Comparison of ENCODE assay signal across 25 cellular contexts in the genomic region with DNA sequence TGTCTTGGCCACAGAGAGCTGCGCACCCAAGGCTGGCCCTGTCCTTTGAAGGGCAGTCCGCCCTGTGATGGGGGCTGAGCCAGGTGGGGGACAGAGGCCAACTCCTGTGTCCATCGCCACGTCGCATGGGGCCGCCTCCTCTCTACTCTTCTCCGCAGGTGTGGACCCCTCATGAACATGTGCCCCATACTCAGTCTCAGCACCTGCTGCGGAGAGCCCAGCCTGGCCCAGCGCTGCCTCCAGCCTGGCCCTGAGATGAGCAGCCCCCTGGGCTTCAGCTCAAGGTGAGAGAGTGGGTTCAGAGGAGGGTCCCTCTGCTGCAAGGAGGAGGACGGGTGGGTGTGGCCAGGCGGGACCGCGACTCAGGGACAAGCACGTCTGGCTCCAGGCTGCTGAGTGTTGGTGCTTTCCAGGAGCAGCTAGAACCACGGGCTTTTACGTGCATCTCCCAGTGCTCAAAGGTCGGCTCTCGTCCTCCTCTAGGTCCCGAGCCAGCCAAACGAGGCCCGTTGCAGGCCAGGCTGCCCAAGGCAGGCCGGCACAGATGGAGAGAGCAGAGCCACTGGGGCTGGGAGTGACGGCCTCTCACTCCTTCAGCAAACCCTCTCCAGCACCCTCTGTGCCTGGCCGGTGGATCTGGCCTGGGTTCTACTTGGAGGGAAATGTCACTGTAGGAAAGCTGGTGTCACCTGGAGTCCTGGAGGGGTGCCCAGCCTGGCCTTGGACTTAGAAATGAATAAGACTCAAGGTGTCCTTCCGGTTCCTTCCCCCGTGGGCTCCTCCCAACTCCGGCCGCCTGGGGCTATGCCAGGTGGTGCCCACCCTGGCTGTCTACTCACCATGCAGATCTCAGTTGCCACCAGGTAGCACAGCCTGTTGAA. TPM values are rescaled to one million over a fixed set of nuclear protein-coding genes. Genes with fewer than 3 reads are reported as not detected.
A peak's percentile ranks its signal among the peaks of the same experiment; 100 is the strongest.
DNase-seq lines count a peak whose midpoint lies in the region; ATAC-seq and TF ChIP-seq lines count a peak whose summit lies in the region.
"Had no signal": no experiment of that assay in that cellular context is flagged by ENCODE, and none has a peak within 500 bp of the region (broad histone marks: within the 10 kb centered on the region; RNA-seq: fewer than 3 reads in every experiment).

No MANE protein-coding gene starts in this region.

- no peak overlapping the region for H3K27ac Mint-ChIP-seq in nephron progenitor cell
- H3K27ac Mint-ChIP-seq: activated T-helper 2 cell treated with anti-CD3 and anti-CD28 coated beads, Interferon-gamma antibody, Interleukin-2, Interleukin-4, amounts not matched to agents 10 μg/mL and 5 μg/mL and 100 μg/mL, durations not matched to agents 14 hours and 24 hours and 36 hours; brain; stimulated activated naive B cell treated with anti-CD40 and anti-IgM and Interleukin-4, amounts not matched to agents 10 μg/mL and 1 μg/mL and 100 μg/mL, for 72 hours had no signal

- H3K36me3 Mint-ChIP-seq in nephron progenitor cell (ENCODE audit: low read depth), result no peaks in the 10 kb centered on the region
- H3K36me3 Mint-ChIP-seq: stimulated activated naive B cell treated with anti-CD40 and anti-IgM and Interleukin-4, amounts not matched to agents 10 μg/mL and 1 μg/mL and 100 μg/mL, for 72 hours had no signal

- WGBS in suprapubic skin, result 96% methylated on average over 12 of the region's 28 CpGs

- TF ChIP-seq CTCF in coronary artery (IDR thresholded peaks at IDR 0.05), result no peak
- no peak for TF ChIP-seq CTCF in lower lobe of right lung (IDR thresholded peaks at IDR 0.05)
- no peak for TF ChIP-seq CTCF in suprapubic skin (IDR thresholded peaks at IDR 0.05)
- TF ChIP-seq CTCF in nephron progenitor cell (IDR thresholded peaks at IDR 0.05), result no peak

- no peak overlapping the region for H3K4me3 Mint-ChIP-seq in nephron progenitor cell
- H3K4me3 Mint-ChIP-seq: brain; stimulated activated naive B cell treated with anti-CD40 and anti-IgM and Interleukin-4, amounts not matched to agents 10 μg/mL and 1 μg/mL and 100 μg/mL, for 72 hours had no signal

- H3K27me3 Mint-ChIP-seq in nephron progenitor cell (ENCODE audit: low read depth, poor library complexity), result peaks cover 2% of the 10 kb centered on the region

- TF ChIP-seq EP300 in suprapubic skin (IDR thresholded peaks at IDR 0.05), result no peak

- peaks cover 16% of the 10 kb centered on the region for H3K27me3 ChIP-seq in lower lobe of right lung (ENCODE audit: low read depth)
- peaks cover 21% of the 10 kb centered on the region for H3K27me3 ChIP-seq in suprapubic skin
- H3K27me3 ChIP-seq: vagina had no signal

- H3K9me3 Mint-ChIP-seq in nephron progenitor cell, result no peaks in the 10 kb centered on the region
- H3K9me3 Mint-ChIP-seq: activated T-helper 2 cell treated with anti-CD3 and anti-CD28 coated beads, Interferon-gamma antibody, Interleukin-2, Interleukin-4, amounts not matched to agents 10 μg/mL and 5 μg/mL and 100 μg/mL, durations not matched to agents 14 hours and 24 hours and 36 hours; stimulated activated naive B cell treated with anti-CD40 and anti-IgM and Interleukin-4, amounts not matched to agents 10 μg/mL and 1 μg/mL and 100 μg/mL, for 72 hours had no signal

- peak; percentile 74 for DNase-seq in cardiac septum (ENCODE audit: low spot score)
- DNase-seq in Right ventricle myocardium inferior (ENCODE audit: missing footprints), result no peak
- DNase-seq in coronary artery (ENCODE audit: low spot score), result peak; percentile 56
- peak; percentile 35 for DNase-seq in lower lobe of right lung
- peak; percentile 50 to 65 for DNase-seq in suprapubic skin (ENCODE audit: low spot score in 2 of 2)
- no peak for DNase-seq in nephron progenitor cell
- DNase-seq: ACHN; activated CD4-positive, alpha-beta T cell treated with anti-CD3 and anti-CD28 coated beads, Interleukin-2, amount 50 U/mL, for 1 hour; gastrocnemius medialis; hippocampal formation; mammary epithelial cell; NCI-H1048; NCI-H187; NCI-H774; occipital lobe; stimulated activated CD4-positive, alpha-beta T cell treated with anti-CD3 and anti-CD28 coated beads, Interleukin-4, amount 100 ng/mL, for 1 hour; stimulated activated naive B cell treated with anti-CD40 and anti-IgM and Interleukin-4, amounts not matched to agents 10 μg/mL and 1 μg/mL and 100 μg/mL, for 72 hours had no signal

- ATAC-seq in Right ventricle myocardium inferior (no peak), lower lobe of right lung (no peak), HG03045 (IDR thresholded peaks at IDR 0.05; ENCODE audit: unreplicated experiment) (no peak), HG02571 (IDR thresholded peaks at IDR 0.05; ENCODE audit: unreplicated experiment) (no peak)
- ATAC-seq: gastrocnemius medialis had no signal

- H3K4me1 Mint-ChIP-seq in nephron progenitor cell, result peaks cover 41% of the 10 kb centered on the region
- H3K4me1 Mint-ChIP-seq: stimulated activated naive B cell treated with anti-CD40 and anti-IgM and Interleukin-4, amounts not matched to agents 10 μg/mL and 1 μg/mL and 100 μg/mL, for 72 hours had no signal

- no peak for TF ChIP-seq POLR2A in suprapubic skin (IDR thresholded peaks at IDR 0.05)

- H3K9me3 ChIP-seq in lower lobe of right lung, result no peaks in the 10 kb centered on the region
- H3K9me3 ChIP-seq in suprapubic skin, result no peaks in the 10 kb centered on the region
- H3K9me3 ChIP-seq: gastrocnemius medialis, thoracic aorta, vagina had no signal

- H3K4me3 ChIP-seq in coronary artery, result no peak overlapping the region
- H3K4me3 ChIP-seq in lower lobe of right lung, result no peak overlapping the region
- no peak overlapping the region for H3K4me3 ChIP-seq in suprapubic skin
- H3K4me3 ChIP-seq: gastrocnemius medialis, thoracic aorta, vagina had no signal

- H3K4me1 ChIP-seq in lower lobe of right lung (no peaks in the 10 kb centered on the region), suprapubic skin (no peaks in the 10 kb centered on the region)
- H3K4me1 ChIP-seq: gastrocnemius medialis, vagina had no signal

- intact Hi-C loops in cardiac septum (cut with DNase I) (no loop called here), Right ventricle myocardium inferior (cut with DNase I) (loop anchor here (10.0 kb wide), 1 partner anchor 354 kb away; no protein-coding TSS in a partner anchor), lower lobe of right lung (cut with DNase I) (no loop called here)

- H3K36me3 ChIP-seq in lower lobe of right lung (no peaks in the 10 kb centered on the region), suprapubic skin (no peaks in the 10 kb centered on the region)
- H3K36me3 ChIP-seq: gastrocnemius medialis, thoracic aorta, vagina had no signal

- H3K27ac ChIP-seq in coronary artery (no peak overlapping the region), lower lobe of right lung (no peak overlapping the region), suprapubic skin (no peak overlapping the region)
- H3K27ac ChIP-seq: gastrocnemius medialis, RWPE1, thoracic aorta, vagina, VCaP had no signal

RNA-seq across cellular contexts. Expression of gene RNF130, which starts 48.9 kb away (rescaled TPM):
- 33.7 TPM for total RNA-seq in cardiac septum
- total RNA-seq in Right ventricle myocardium inferior, result 51.2 TPM
- 139 TPM for total RNA-seq in lower lobe of right lung
- 10 to 100 TPM; 24.8 to 37.2 (median 29.8) TPM for total RNA-seq in suprapubic skin

Comparison
In these comparisons a context has a peak if more than half of its experiments do, and no peak if none do; other contexts are left out.
1. DNase-seq: peak in cardiac septum (single experiment), coronary artery (single experiment), lower lobe of right lung (single experiment) and suprapubic skin (2 of 2); none in Right ventricle myocardium inferior (single experiment) and nephron progenitor cell (single experiment).